8 cellular contexts compared by ENCODE assay signal in genomic region chr9:137189297-137190295, GRCh38. TPM values are rescaled to one million over a fixed set of nuclear protein-coding genes. Genes with fewer than 3 reads are reported as not detected.
A peak's percentile ranks its signal among the peaks of the same experiment; 100 is the strongest.
DNase-seq lines count a peak whose midpoint lies in the region; ATAC-seq and TF ChIP-seq lines count a peak whose summit lies in the region.

No MANE protein-coding gene starts in this region.

- H3K4me1 ChIP-seq in thoracic aorta (ENCODE audit: control insufficient read depth in 1 of 2, low read depth in 2 of 2), result peaks cover 30 to 39% of the 10 kb centered on the region in 2 donors

- H3K36me3 ChIP-seq in thoracic aorta, result peaks cover 21% of the 10 kb centered on the region

- no peak for DNase-seq in activated CD4-positive, alpha-beta T cell treated with anti-CD3 and anti-CD28 coated beads, Interleukin-2, amount 10 ng/mL, durations not matched to agents 24 days and 14 days
- DNase-seq in activated CD4-positive, alpha-beta T cell treated with anti-CD3 and anti-CD28 coated beads, Interleukin-2, amount 50 U/mL, for 4 hours, result no peak
- no peak for DNase-seq in activated naive CD8-positive, alpha-beta T cell treated with anti-CD3 and anti-CD28 coated beads, Interleukin-2, amount 10 ng/mL, durations not matched to agents 7 days and 5 days
- DNase-seq in left lobe of liver (ENCODE audit: low spot score), result no peak
- DNase-seq in thoracic aorta (ENCODE audit: low spot score), result no peak
- DNase-seq in NCI-H1105 treated with DMSO at 0.1 percent for 48 hours (lab: John Stamatoyannopoulos, UW), result no peak

- peak overlapping the region; percentile 94 for H3K27ac Mint-ChIP-seq in activated CD4-positive, alpha-beta T cell treated with anti-CD3 and anti-CD28 coated beads, Interleukin-2, amount 10 ng/mL, durations not matched to agents 24 days and 14 days
- H3K27ac Mint-ChIP-seq in activated naive CD8-positive, alpha-beta T cell treated with anti-CD3 and anti-CD28 coated beads, Interleukin-2, amount 10 ng/mL, durations not matched to agents 7 days and 5 days, result peak overlapping the region; percentile 95

- no peaks in the 10 kb centered on the region for H3K9me3 ChIP-seq in thoracic aorta

- POLR2A ChIA-PET in activated naive CD8-positive, alpha-beta T cell treated with anti-CD3 and anti-CD28 coated beads, Interleukin-2, amount 10 ng/mL, durations not matched to agents 7 days and 5 days (lab: Charles Lee), result interaction anchor here (0.9 to 3.7 kb wide), 19 partner anchors 10 to 212 kb away, joined by 3 to 42 read pairs (median 8); partner anchors contain the start of genes DPP7, NDOR1, NELFB and RNF208

- H3K27me3 ChIP-seq in thoracic aorta (replicated peaks; ENCODE audit: insufficient read depth), result no peaks in the 10 kb centered on the region

- peaks cover 23% of the 10 kb centered on the region for H3K36me3 Mint-ChIP-seq in activated CD4-positive, alpha-beta T cell treated with anti-CD3 and anti-CD28 coated beads, Interleukin-2, amount 10 ng/mL, durations not matched to agents 24 days and 14 days (ENCODE audit: low read depth)
- peaks cover 2% of the 10 kb centered on the region for H3K36me3 Mint-ChIP-seq in activated naive CD8-positive, alpha-beta T cell treated with anti-CD3 and anti-CD28 coated beads, Interleukin-2, amount 10 ng/mL, durations not matched to agents 7 days and 5 days

- H3K9me3 Mint-ChIP-seq in activated CD4-positive, alpha-beta T cell treated with anti-CD3 and anti-CD28 coated beads, Interleukin-2, amount 10 ng/mL, durations not matched to agents 24 days and 14 days, result no peaks in the 10 kb centered on the region
- H3K9me3 Mint-ChIP-seq in activated naive CD8-positive, alpha-beta T cell treated with anti-CD3 and anti-CD28 coated beads, Interleukin-2, amount 10 ng/mL, durations not matched to agents 7 days and 5 days, result no peaks in the 10 kb centered on the region

- no peaks in the 10 kb centered on the region for H3K27me3 Mint-ChIP-seq in activated CD4-positive, alpha-beta T cell treated with anti-CD3 and anti-CD28 coated beads, Interleukin-2, amount 10 ng/mL, durations not matched to agents 24 days and 14 days
- no peaks in the 10 kb centered on the region for H3K27me3 Mint-ChIP-seq in activated naive CD8-positive, alpha-beta T cell treated with anti-CD3 and anti-CD28 coated beads, Interleukin-2, amount 10 ng/mL, durations not matched to agents 7 days and 5 days

- intact Hi-C loops in activated CD4-positive, alpha-beta T cell treated with anti-CD3 and anti-CD28 coated beads, Interleukin-2, amount 10 ng/mL, durations not matched to agents 24 days and 14 days (cut with micrococcal nuclease), result loop anchor here (1.0 to 2.0 kb wide), 2 partner anchors 47 to 60 kb away; no protein-coding TSS in a partner anchor

- peaks cover 19% of the 10 kb centered on the region for H3K4me1 Mint-ChIP-seq in activated CD4-positive, alpha-beta T cell treated with anti-CD3 and anti-CD28 coated beads, Interleukin-2, amount 10 ng/mL, durations not matched to agents 24 days and 14 days
- H3K4me1 Mint-ChIP-seq in activated naive CD8-positive, alpha-beta T cell treated with anti-CD3 and anti-CD28 coated beads, Interleukin-2, amount 10 ng/mL, durations not matched to agents 7 days and 5 days, result peaks cover 16% of the 10 kb centered on the region

- peak overlapping the region; percentile 93 for H3K27ac ChIP-seq in thoracic aorta

- peak overlapping the region; percentile 84 for H3K4me3 ChIP-seq in thoracic aorta

- no peak for ATAC-seq in activated naive CD8-positive, alpha-beta T cell treated with anti-CD3 and anti-CD28 coated beads, Interleukin-2, amount 10 ng/mL, durations not matched to agents 7 days and 5 days (ENCODE audit: low read depth)
- ATAC-seq in left lobe of liver (peak; percentile 4), thoracic aorta (ENCODE audit: insufficient number of reproducible peaks, low FRiP score, low read depth) (no peak), GM19395 (IDR thresholded peaks at IDR 0.05; ENCODE audit: unreplicated experiment) (no peak), GM21825 (IDR thresholded peaks at IDR 0.05; ENCODE audit: unreplicated experiment) (no peak)

- H3K4me3 Mint-ChIP-seq in activated CD4-positive, alpha-beta T cell treated with anti-CD3 and anti-CD28 coated beads, Interleukin-2, amount 10 ng/mL, durations not matched to agents 24 days and 14 days, result peak overlapping the region; percentile 91
- H3K4me3 Mint-ChIP-seq in activated naive CD8-positive, alpha-beta T cell treated with anti-CD3 and anti-CD28 coated beads, Interleukin-2, amount 10 ng/mL, durations not matched to agents 7 days and 5 days, result peak overlapping the region; percentile 94

- no peak for TF ChIP-seq CTCF in thoracic aorta (IDR thresholded peaks at IDR 0.05)

RNA-seq across cellular contexts. Expression of gene SSNA1, which starts 1.1 kb away (rescaled TPM):
- total RNA-seq in activated CD4-positive, alpha-beta T cell treated with anti-CD3 and anti-CD28 coated beads, Interleukin-2, amount 10 ng/mL, durations not matched to agents 24 days and 14 days, result 95.1 and 95.8 TPM in 2 replicates
- 10 to 100 TPM; 62.4 to 65.2 TPM for total RNA-seq in activated naive CD8-positive, alpha-beta T cell treated with anti-CD3 and anti-CD28 coated beads, Interleukin-2, amount 10 ng/mL, durations not matched to agents 7 days and 5 days
- total RNA-seq in left lobe of liver (29.4 TPM), thoracic aorta (10 to 100 TPM; 40.6 to 67.1 TPM)

RNA-seq across cellular contexts. Expression of gene ANAPC2, which starts 1.2 kb away (rescaled TPM):
- total RNA-seq in activated CD4-positive, alpha-beta T cell treated with anti-CD3 and anti-CD28 coated beads, Interleukin-2, amount 10 ng/mL, durations not matched to agents 24 days and 14 days, result 57.4 and 58.7 TPM in 2 replicates
- 10 to 100 TPM; 84.2 to 87.8 TPM for total RNA-seq in activated naive CD8-positive, alpha-beta T cell treated with anti-CD3 and anti-CD28 coated beads, Interleukin-2, amount 10 ng/mL, durations not matched to agents 7 days and 5 days
- 35.5 TPM for total RNA-seq in left lobe of liver
- 10 to 100 TPM; 25.2 to 43.0 TPM for total RNA-seq in thoracic aorta

RNA-seq across cellular contexts. Expression of gene TPRN, which starts 10.9 kb away (rescaled TPM):
- 15.1 and 16.3 TPM in 2 replicates for total RNA-seq in activated CD4-positive, alpha-beta T cell treated with anti-CD3 and anti-CD28 coated beads, Interleukin-2, amount 10 ng/mL, durations not matched to agents 24 days and 14 days
- 10 to 100 TPM; 11.2 to 14.7 TPM for total RNA-seq in activated naive CD8-positive, alpha-beta T cell treated with anti-CD3 and anti-CD28 coated beads, Interleukin-2, amount 10 ng/mL, durations not matched to agents 7 days and 5 days
- total RNA-seq in left lobe of liver (13.7 TPM), thoracic aorta (1 to 10 TPM; 4.7 to 5.6 TPM)

RNA-seq across cellular contexts. Expression of gene TMEM203, which starts 15.9 kb away (rescaled TPM):
- 38.8 and 39.3 TPM in 2 replicates for total RNA-seq in activated CD4-positive, alpha-beta T cell treated with anti-CD3 and anti-CD28 coated beads, Interleukin-2, amount 10 ng/mL, durations not matched to agents 24 days and 14 days
- total RNA-seq in activated naive CD8-positive, alpha-beta T cell treated with anti-CD3 and anti-CD28 coated beads, Interleukin-2, amount 10 ng/mL, durations not matched to agents 7 days and 5 days, result 10 to 100 TPM; 37.4 to 39.4 TPM
- total RNA-seq in left lobe of liver (24.5 TPM), thoracic aorta (10 to 100 TPM; 12.0 to 35.2 TPM)

RNA-seq across cellular contexts. Expression of gene NDOR1, which starts 15.9 kb away (rescaled TPM):
- total RNA-seq in activated CD4-positive, alpha-beta T cell treated with anti-CD3 and anti-CD28 coated beads, Interleukin-2, amount 10 ng/mL, durations not matched to agents 24 days and 14 days, result 45.1 and 45.6 TPM in 2 replicates
- 10 to 100 TPM; 38.8 to 39.8 TPM for total RNA-seq in activated naive CD8-positive, alpha-beta T cell treated with anti-CD3 and anti-CD28 coated beads, Interleukin-2, amount 10 ng/mL, durations not matched to agents 7 days and 5 days
- total RNA-seq in left lobe of liver, result 10.1 TPM
- total RNA-seq in thoracic aorta, result 10 to 100 TPM; 13.3 to 17.7 TPM
